In genomic region chr1:89277725-89278124, GRCh38 we compare ENCODE assay signal across 19 cellular contexts. TPM values are rescaled to one million over a fixed set of nuclear protein-coding genes. Genes with fewer than 3 reads are reported as not detected.
DNase-seq lines count a peak whose midpoint lies in the region; ATAC-seq, FAIRE-seq and TF ChIP-seq lines count a peak whose summit lies in the region.
"Had no signal": no experiment of that assay in that cellular context is flagged by ENCODE, and none has a peak within 500 bp of the region (broad histone marks: within the 10 kb centered on the region; RNA-seq: fewer than 3 reads in every experiment).

No MANE protein-coding gene starts in this region.

- H3K36me3 ChIP-seq in kidney (ENCODE audit: control insufficient read depth in 1 of 2, insufficient read depth in 2 of 2, low read length in 2 of 2), result no peaks in the 10 kb centered on the region
- H3K36me3 ChIP-seq: BE2C, esophagus squamous epithelium had no signal

- H3K9me3 ChIP-seq in CD4-positive, alpha-beta T cell (ENCODE audit: control insufficient read depth, low read length), result no peaks in the 10 kb centered on the region
- no peaks in the 10 kb centered on the region for H3K9me3 ChIP-seq in kidney (ENCODE audit: control insufficient read depth in 1 of 2, low read length in 2 of 2)
- H3K9me3 ChIP-seq: BE2C, esophagus squamous epithelium, testis had no signal

- H3K27me3 Mint-ChIP-seq in CD4-positive, alpha-beta T cell, result no peaks in the 10 kb centered on the region
- H3K27me3 Mint-ChIP-seq in activated CD8-positive, alpha-beta T cell treated with anti-CD3 and anti-CD28 coated beads, Interleukin-2, amount 10 ng/mL, durations not matched to agents 7 days and 5 days (ENCODE audit: low read depth), result no peaks in the 10 kb centered on the region

- CTCF ChIA-PET in CD4-positive, alpha-beta T cell (lab: Charles Lee), result no interaction called here
- CTCF ChIA-PET in activated CD8-positive, alpha-beta T cell treated with anti-CD3 and anti-CD28 coated beads, Interleukin-2, amount 10 ng/mL, durations not matched to agents 7 days and 5 days (lab: Charles Lee), result interaction anchor here (6.9 to 11.1 kb wide), 2 partner anchors 8 to 83 kb away, joined by 47 to 167 read pairs; partner anchors contain the start of gene GBP6

- H3K36me3 Mint-ChIP-seq in CD4-positive, alpha-beta T cell (ENCODE audit: low read depth), result no peaks in the 10 kb centered on the region
- peaks cover 39% of the 10 kb centered on the region for H3K36me3 Mint-ChIP-seq in activated CD8-positive, alpha-beta T cell treated with anti-CD3 and anti-CD28 coated beads, Interleukin-2, amount 10 ng/mL, durations not matched to agents 7 days and 5 days (ENCODE audit: low read depth)
- H3K36me3 Mint-ChIP-seq: mesothelial cell of epicardium had no signal

- FAIRE-seq in kidney (lab: Jason Lieb, UNC), result no peak
- FAIRE-seq: keratinocyte had no signal

- DNase-seq in AG08396 (ENCODE audit: low spot score), result peak; percentile 23
- peak in 2 of 10 experiments; percentile 24 to 31 for DNase-seq in CD4-positive, alpha-beta T cell
- no peak for DNase-seq in activated CD8-positive, alpha-beta T cell treated with anti-CD3 and anti-CD28 coated beads, Interleukin-2, amount 10 ng/mL, durations not matched to agents 7 days and 5 days
- peak; percentile 17 for DNase-seq in fibroblast of pulmonary artery (ENCODE audit: low read depth)
- no peak for DNase-seq in kidney
- DNase-seq in Ammon's horn (ENCODE audit: low spot score), result no peak
- DNase-seq: BE2C; dermis blood vessel endothelial cell; DMS153; esophagus squamous epithelium; H7; head of caudate nucleus; NCI-H1417 treated with DMSO at 0.1 percent for 48 hours; stimulated activated CD4-positive, alpha-beta T cell treated with anti-CD3 and anti-CD28 coated beads, Interleukin-1b, Interleukin-23, amount 100 ng/mL, for 48 hours; testis had no signal

- peaks cover 2% of the 10 kb centered on the region for H3K9me3 Mint-ChIP-seq in CD4-positive, alpha-beta T cell
- no peaks in the 10 kb centered on the region for H3K9me3 Mint-ChIP-seq in activated CD8-positive, alpha-beta T cell treated with anti-CD3 and anti-CD28 coated beads, Interleukin-2, amount 10 ng/mL, durations not matched to agents 7 days and 5 days (ENCODE audit: insufficient read depth)
- H3K9me3 Mint-ChIP-seq: mesothelial cell of epicardium had no signal

- no peaks in the 10 kb centered on the region for H3K4me1 ChIP-seq in kidney (ENCODE audit: control insufficient read depth in 1 of 2, insufficient read depth in 1 of 2, low read depth in 1 of 2, low read length in 2 of 2)
- H3K4me1 ChIP-seq: BE2C, testis had no signal

- intact Hi-C loops in CD4-positive, alpha-beta T cell (cut with DNase I, micrococcal nuclease), result loop anchor here in 1 of 2 experiments (5.0 kb wide), 1 partner anchor 80 kb away; no protein-coding TSS in a partner anchor
- intact Hi-C loops in kidney (cut with DNase I), result no loop called here

- H3K4me3 ChIP-seq in fibroblast of pulmonary artery (replicated peaks; ENCODE audit: low read depth, low read length) (no peak overlapping the region), kidney (ENCODE audit: low read length in 2 of 2) (no peak overlapping the region)
- H3K4me3 ChIP-seq: esophagus squamous epithelium, testis had no signal

- H3K27me3 ChIP-seq in CD4-positive, alpha-beta T cell (ENCODE audit: control insufficient read depth, insufficient read depth, low read length), result no peaks in the 10 kb centered on the region
- H3K27me3 ChIP-seq: BE2C, esophagus squamous epithelium, testis had no signal

- no peak for TF ChIP-seq CTCF in CD4-positive, alpha-beta T cell (IDR thresholded peaks at IDR 0.05)
- TF ChIP-seq CTCF in fibroblast of pulmonary artery (IDR thresholded peaks at IDR 0.05; ENCODE audit: low read length, missing control alignments), result no peak
- TF ChIP-seq CTCF in kidney (IDR thresholded peaks at IDR 0.05; ENCODE audit: borderline replicate concordance, extremely low read depth, insufficient read depth), result no peak

- H3K9ac ChIP-seq in kidney (ENCODE audit: low read length in 2 of 2), result no peak overlapping the region

- H3K27ac Mint-ChIP-seq in CD4-positive, alpha-beta T cell, result peak overlapping the region; percentile 92
- H3K27ac Mint-ChIP-seq in activated CD8-positive, alpha-beta T cell treated with anti-CD3 and anti-CD28 coated beads, Interleukin-2, amount 10 ng/mL, durations not matched to agents 7 days and 5 days, result peak overlapping the region; percentile 88
- H3K27ac Mint-ChIP-seq: mesothelial cell of epicardium had no signal

- peak overlapping the region; percentile 61 for H3K27ac ChIP-seq in CD4-positive, alpha-beta T cell (ENCODE audit: low read depth, low read length)
- H3K27ac ChIP-seq in kidney (ENCODE audit: low read depth in 2 of 2, low read length in 2 of 2), result no peak overlapping the region
- H3K27ac ChIP-seq: testis had no signal

- peaks cover 80% of the 10 kb centered on the region for H3K4me1 Mint-ChIP-seq in CD4-positive, alpha-beta T cell (ENCODE audit: low read depth)
- H3K4me1 Mint-ChIP-seq in activated CD8-positive, alpha-beta T cell treated with anti-CD3 and anti-CD28 coated beads, Interleukin-2, amount 10 ng/mL, durations not matched to agents 7 days and 5 days (ENCODE audit: low read depth), result peaks cover 82% of the 10 kb centered on the region

- H3K4me3 Mint-ChIP-seq in CD4-positive, alpha-beta T cell, result peak overlapping the region; percentile 71
- H3K4me3 Mint-ChIP-seq in activated CD8-positive, alpha-beta T cell treated with anti-CD3 and anti-CD28 coated beads, Interleukin-2, amount 10 ng/mL, durations not matched to agents 7 days and 5 days, result no peak overlapping the region
- H3K4me3 Mint-ChIP-seq: mesothelial cell of epicardium had no signal

- ATAC-seq in CD4-positive, alpha-beta T cell (ENCODE audit: poor library complexity), result peak; percentile 77
- no peak for ATAC-seq in activated CD8-positive, alpha-beta T cell treated with anti-CD3 and anti-CD28 coated beads, Interleukin-2, amount 10 ng/mL, durations not matched to agents 7 days and 5 days
- ATAC-seq in HG03565 (IDR thresholded peaks at IDR 0.05; ENCODE audit: unreplicated experiment), result no peak
- ATAC-seq: sciatic nerve had no signal

- POLR2A ChIA-PET in CD4-positive, alpha-beta T cell (lab: Charles Lee), result interaction anchor here (0.9 to 10.5 kb wide), 5 partner anchors 9 to 213 kb away, joined by 3 to 154 read pairs (median 6); partner anchors contain the start of genes GBP1 and GBP4
- POLR2A ChIA-PET in activated CD8-positive, alpha-beta T cell treated with anti-CD3 and anti-CD28 coated beads, Interleukin-2, amount 10 ng/mL, durations not matched to agents 7 days and 5 days (lab: Charles Lee), result interaction anchor here (1.2 to 2.3 kb wide), 3 partner anchors 9 to 79 kb away, joined by 3 to 11 read pairs (median 4); partner anchors contain the start of gene GBP4

RNA-seq across cellular contexts. Expression of gene GBP5, which starts 5.1 kb away (rescaled TPM):
- 10 to 100 TPM; 51.4 to 52.9 TPM for total RNA-seq in CD4-positive, alpha-beta T cell
- total RNA-seq in activated CD8-positive, alpha-beta T cell treated with anti-CD3 and anti-CD28 coated beads, Interleukin-2, amount 10 ng/mL, durations not matched to agents 7 days and 5 days, result 100 to 1,000 TPM; 261 TPM
- 7.3 TPM for total RNA-seq in kidney
- polyA plus RNA-seq in kidney (ENCODE audit: insufficient read depth, low read depth, low replicate concordance), result 0.52 TPM
- total RNA-seq: H7, mesothelial cell of epicardium had no signal

Comparison
In these comparisons a context has a peak if more than half of its experiments do, and no peak if none do; other contexts are left out.
1. DNase-seq: peak in AG08396 (single experiment) and fibroblast of pulmonary artery (single experiment); none in activated CD8-positive, alpha-beta T cell treated with anti-CD3 and anti-CD28 coated beads, Interleukin-2, amount 10 ng/mL, durations not matched to agents 7 days and 5 days (single experiment), kidney (single experiment) and Ammon's horn (single experiment).
2. RNA of gene GBP5, which starts 5.1 kb away (total RNA-seq): 261 TPM in activated CD8-positive, alpha-beta T cell treated with anti-CD3 and anti-CD28 coated beads, Interleukin-2, amount 10 ng/mL, durations not matched to agents 7 days and 5 days; 51.4 to 52.9 TPM in CD4-positive, alpha-beta T cell and 7.3 TPM in kidney (single experiment); every median in the first group is over 4 times any median in the second.